Comparison of ENCODE assay signal across 24 cellular contexts in genomic region chr7:10950494-10950893, GRCh38.
"Had no signal": no experiment of that assay in that cellular context is flagged by ENCODE, and none has a peak within 500 bp of the region (broad histone marks: within the 10 kb centered on the region; RNA-seq: fewer than 3 reads in every experiment).

No MANE protein-coding gene starts in this region.

- DNase-seq: KBM-7, MV-4-11, NCI-H1048, NCI-H1105, NCI-H1417, NCI-H146, NCI-H1694 treated with DMSO at 0.1 percent for 48 hours, NCI-H1930, NCI-H2081, NCI-H2107, NCI-H2171 treated with DMSO at 0.1 percent for 48 hours, NCI-H345, NCI-H446 treated with DMSO at 0.1 percent for 48 hours, NCI-H510A treated with DMSO at 0.1 percent for 48 hours, NCI-H69, NCI-H774, Right ventricle myocardium superior, RPMI8226, SIG-M5 had no signal

- H3K4me3 ChIP-seq: SJSA1, SK-N-MC had no signal

- FAIRE-seq: HTR-8/SVneo, RCC 7860 had no signal

- H3K27me3 ChIP-seq: SJSA1 had no signal

- H3K36me3 ChIP-seq: SJSA1 had no signal

- H3K27ac ChIP-seq: HL-60, SJSA1, SK-N-MC had no signal

- H3K4me1 ChIP-seq: SJSA1 had no signal

- H3K9me3 ChIP-seq: SJSA1 had no signal
